In genomic region chr2:205879362-205879761, GRCh38 we compare ENCODE assay signal across 18 cellular contexts.
DNase-seq lines count a peak whose midpoint lies in the region; ATAC-seq and TF ChIP-seq lines count a peak whose summit lies in the region.
"Had no signal": no experiment of that assay in that cellular context is flagged by ENCODE, and none has a peak within 500 bp of the region (broad histone marks: within the 10 kb centered on the region; RNA-seq: fewer than 3 reads in every experiment).

No MANE protein-coding gene starts in this region.

- peak; percentile 66 for ATAC-seq in foreskin keratinocyte
- ATAC-seq in GM18505 (IDR thresholded peaks at IDR 0.05; ENCODE audit: unreplicated experiment), result no peak
- ATAC-seq: Panc1 had no signal

- no peak for TF ChIP-seq CTCF in foreskin keratinocyte (conservative IDR thresholded peaks at IDR 0.05)

- peaks cover 14% of the 10 kb centered on the region for H3K27me3 Mint-ChIP-seq in activated CD4-positive, alpha-beta memory T cell treated with anti-CD3 and anti-CD28 coated beads for 36 hours

- H3K36me3 Mint-ChIP-seq in activated CD4-positive, alpha-beta memory T cell treated with anti-CD3 and anti-CD28 coated beads for 36 hours, result no peaks in the 10 kb centered on the region

- intact Hi-C loops in activated CD4-positive, alpha-beta memory T cell treated with anti-CD3 and anti-CD28 coated beads for 36 hours (cut with micrococcal nuclease), result no loop called here

- no peak overlapping the region for H3K4me3 Mint-ChIP-seq in activated CD4-positive, alpha-beta memory T cell treated with anti-CD3 and anti-CD28 coated beads for 36 hours
- H3K4me3 Mint-ChIP-seq: activated T-helper 1 cell treated with anti-CD3 and anti-CD28 coated beads, Interleukin-12 subunit alpha, Interleukin-12 subunit beta, Interleukin-2, Interleukin-4 antibody, amounts not matched to agents 30 ng/mL and 10 ng/mL and 1 ng/mL, durations not matched to agents 14 hours and 24 hours and 36 hours; central memory CD8-positive, alpha-beta T cell had no signal

- H3K4me1 Mint-ChIP-seq in activated CD4-positive, alpha-beta memory T cell treated with anti-CD3 and anti-CD28 coated beads for 36 hours (ENCODE audit: low read depth), result no peaks in the 10 kb centered on the region

- POLR2A ChIA-PET in activated CD4-positive, alpha-beta memory T cell treated with anti-CD3 and anti-CD28 coated beads for 36 hours (lab: Charles Lee), result no interaction called here

- no peaks in the 10 kb centered on the region for H3K27me3 ChIP-seq in foreskin keratinocyte
- H3K27me3 ChIP-seq: adrenal gland, sigmoid colon had no signal

- H3K27ac Mint-ChIP-seq in activated CD4-positive, alpha-beta memory T cell treated with anti-CD3 and anti-CD28 coated beads for 36 hours, result no peak overlapping the region
- H3K27ac Mint-ChIP-seq: activated T-helper 1 cell treated with anti-CD3 and anti-CD28 coated beads, Interleukin-12 subunit alpha, Interleukin-12 subunit beta, Interleukin-2, Interleukin-4 antibody, amounts not matched to agents 30 ng/mL and 10 ng/mL and 1 ng/mL, durations not matched to agents 14 hours and 24 hours and 36 hours had no signal

- H3K9me3 Mint-ChIP-seq in activated CD4-positive, alpha-beta memory T cell treated with anti-CD3 and anti-CD28 coated beads for 36 hours, result no peaks in the 10 kb centered on the region
- H3K9me3 Mint-ChIP-seq: activated T-helper 1 cell treated with anti-CD3 and anti-CD28 coated beads, Interleukin-12 subunit alpha, Interleukin-12 subunit beta, Interleukin-2, Interleukin-4 antibody, amounts not matched to agents 30 ng/mL and 10 ng/mL and 1 ng/mL, durations not matched to agents 14 hours and 24 hours and 36 hours; central memory CD8-positive, alpha-beta T cell had no signal

- no peak for TF ChIP-seq POLR2A in GM18505 (IDR thresholded peaks at IDR 0.05; ENCODE audit: borderline replicate concordance, extremely low read depth, insufficient read depth, insufficient read length)

- CTCF ChIA-PET in activated CD4-positive, alpha-beta memory T cell treated with anti-CD3 and anti-CD28 coated beads for 36 hours (lab: Charles Lee), result no interaction called here

- no peaks in the 10 kb centered on the region for H3K4me1 ChIP-seq in foreskin keratinocyte
- H3K4me1 ChIP-seq: adrenal gland had no signal

- DNase-seq in COLO668 (lab: John Stamatoyannopoulos, UW; ENCODE audit: unreplicated experiment) (peak; percentile 82), NCI-H1092 treated with DMSO at 0.1 percent for 48 hours (lab: John Stamatoyannopoulos, UW) (peak; percentile 81), NCI-H524 (lab: John Stamatoyannopoulos, UW) (peak; percentile 50 to 77), foreskin keratinocyte (no peak), T-helper 9 cell (no peak), UCSD-AML1 (lab: John Stamatoyannopoulos, UW; ENCODE audit: unreplicated experiment) (no peak)
- no peak for DNase-seq in activated CD4-positive, alpha-beta memory T cell treated with anti-CD3 and anti-CD28 coated beads for 36 hours
- DNase-seq: adrenal gland; effector memory CD4-positive, alpha-beta T cell; GF-D8; hippocampal formation; NCI-H226; sigmoid colon; stimulated activated CD4-positive, alpha-beta T cell treated with anti-CD3 and anti-CD28 coated beads, Interleukin-2, amount 100 ng/mL, for 24 hours had no signal

- no peak overlapping the region for H3K27ac ChIP-seq in foreskin keratinocyte
- H3K27ac ChIP-seq: adrenal gland had no signal

Comparison
In these comparisons a context has a peak if more than half of its experiments do, and no peak if none do; other contexts are left out.
1. DNase-seq: peak in COLO668 (single experiment), NCI-H1092 treated with DMSO at 0.1 percent for 48 hours (single experiment) and NCI-H524 (2 of 2); none in foreskin keratinocyte (0 of 2), T-helper 9 cell (single experiment), activated CD4-positive, alpha-beta memory T cell treated with anti-CD3 and anti-CD28 coated beads for 36 hours (single experiment) and UCSD-AML1 (single experiment).